In genomic region chr16:10736926-10737625, GRCh38 we compare ENCODE assay signal across 8 cellular contexts. TPM values are rescaled to one million over a fixed set of nuclear protein-coding genes. Genes with fewer than 3 reads are reported as not detected.
A peak's percentile ranks its signal among the peaks of the same experiment; 100 is the strongest.
DNase-seq lines count a peak whose midpoint lies in the region; ATAC-seq, FAIRE-seq and TF ChIP-seq lines count a peak whose summit lies in the region.

No MANE protein-coding gene starts in this region.

- ATAC-seq in HG02973 (IDR thresholded peaks at IDR 0.05; ENCODE audit: unreplicated experiment) = peak; percentile 41
- no peak for ATAC-seq in GM21786 (IDR thresholded peaks at IDR 0.05; ENCODE audit: unreplicated experiment)

- FAIRE-seq in D721Med (lab: Jason Lieb, UNC) (no peak), kidney (lab: Jason Lieb, UNC) (peak; percentile 27)

- H3K27ac ChIP-seq in caudate nucleus (ENCODE audit: low read depth, low read length) = no peak overlapping the region
- H3K27ac ChIP-seq in kidney (ENCODE audit: low read depth in 2 of 2, low read length in 2 of 2) = no peak overlapping the region

- peak overlapping the region in 1 of 2 donors; percentile 61 for H3K4me3 ChIP-seq in kidney (ENCODE audit: low read length in 2 of 2)

- H3K9ac ChIP-seq in kidney (ENCODE audit: low read length in 2 of 2) = no peak overlapping the region

- peak; percentile 37 for DNase-seq in D721Med (ENCODE audit: insufficient read length, low spot score)
- DNase-seq in NCI-H2227 treated with DMSO at 0.1 percent for 48 hours (lab: John Stamatoyannopoulos, UW) = peak; percentile 60
- peak; percentile 28 to 50 (median 34) for DNase-seq in activated CD4-positive, CD25-positive, alpha-beta regulatory T cell (lab: John Stamatoyannopoulos, UW)
- DNase-seq in caudate nucleus (lab: John Stamatoyannopoulos, UW) = peak in 38 of 61 donors; percentile 5 to 73 (median 26)
- DNase-seq in kidney = no peak
- DNase-seq in stimulated activated CD4-positive, alpha-beta T cell treated with anti-CD3 and anti-CD28 coated beads, Interleukin-15, amount 100 ng/mL, for 24 hours = peak; percentile 68

- H3K36me3 ChIP-seq in kidney (ENCODE audit: control insufficient read depth in 1 of 2, insufficient read depth in 2 of 2, low read length in 2 of 2) = no peaks in the 10 kb centered on the region

- H3K9me3 ChIP-seq in kidney (ENCODE audit: control insufficient read depth in 1 of 2, low read length in 2 of 2) = peaks cover 0 to 3% of the 10 kb centered on the region in 2 donors

- intact Hi-C loops in kidney (cut with DNase I) = loop anchor here (5.0 kb wide), 1 partner anchor 225 kb away; no protein-coding TSS in a partner anchor

- TF ChIP-seq CTCF in D721Med (IDR thresholded peaks at IDR 0.05; ENCODE audit: insufficient read depth, missing control alignments) (peak; percentile 93), kidney (IDR thresholded peaks at IDR 0.05; ENCODE audit: borderline replicate concordance, extremely low read depth, insufficient read depth) (peak; percentile 84)

- peaks cover 0 to 2% of the 10 kb centered on the region in 2 donors for H3K4me1 ChIP-seq in kidney (ENCODE audit: control insufficient read depth in 1 of 2, insufficient read depth in 1 of 2, low read depth in 1 of 2, low read length in 2 of 2)

RNA-seq across cellular contexts. Expression of gene NUBP1, which starts 6.6 kb away (rescaled TPM):
- 38.5 TPM for total RNA-seq in kidney
- 47.7 TPM for polyA plus RNA-seq in kidney (ENCODE audit: insufficient read depth, low read depth, low replicate concordance)

RNA-seq across cellular contexts. Expression of gene TEKT5, which starts 42.3 kb away (rescaled TPM):
- total RNA-seq in kidney = 0.57 TPM
- not detected for polyA plus RNA-seq in kidney (ENCODE audit: insufficient read depth, low read depth, low replicate concordance)
